ENCODE assay signal across 20 cellular contexts in the genomic region with DNA sequence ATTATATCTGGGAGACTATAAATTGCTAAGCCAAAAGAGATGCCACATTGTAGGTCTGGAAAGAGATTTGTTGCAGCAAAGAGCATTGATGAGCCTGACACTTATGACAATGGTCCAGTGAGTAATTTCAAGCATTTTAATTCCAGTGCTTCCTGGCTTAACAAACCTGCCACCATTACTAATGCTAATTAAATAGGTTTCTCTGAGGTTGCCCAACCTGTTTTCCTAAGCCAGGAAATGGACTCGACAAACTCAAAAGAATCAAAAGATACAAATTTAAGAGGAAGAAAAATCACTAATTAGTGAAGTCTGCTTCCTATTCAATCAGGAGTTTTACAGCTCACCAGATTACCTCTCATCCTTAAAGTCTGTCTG. TPM values are rescaled to one million over a fixed set of nuclear protein-coding genes. Genes with fewer than 3 reads are reported as not detected.
A peak's percentile ranks its signal among the peaks of the same experiment; 100 is the strongest.
DNase-seq lines count a peak whose midpoint lies in the region; ATAC-seq and TF ChIP-seq lines count a peak whose summit lies in the region.
"Had no signal": no experiment of that assay in that cellular context is flagged by ENCODE, and none has a peak within 500 bp of the region (broad histone marks: within the 10 kb centered on the region; RNA-seq: fewer than 3 reads in every experiment).

No MANE protein-coding gene starts in this region.

- H3K9me3 Mint-ChIP-seq in Calu3 (ENCODE audit: low read depth, unreplicated experiment) = peaks cover 2% of the 10 kb centered on the region
- H3K9me3 Mint-ChIP-seq in activated CD8-positive, alpha-beta T cell treated with anti-CD3 and anti-CD28 coated beads, Interleukin-2, amount 10 ng/mL, durations not matched to agents 7 days and 5 days (ENCODE audit: insufficient read depth) = no peaks in the 10 kb centered on the region

- no peaks in the 10 kb centered on the region for H3K27me3 Mint-ChIP-seq in Calu3 (ENCODE audit: unreplicated experiment)
- peaks cover 25% of the 10 kb centered on the region for H3K27me3 Mint-ChIP-seq in activated CD8-positive, alpha-beta T cell treated with anti-CD3 and anti-CD28 coated beads, Interleukin-2, amount 10 ng/mL, durations not matched to agents 7 days and 5 days (ENCODE audit: low read depth)

- H2AFZ ChIP-seq in Karpas-422 (ENCODE audit: low read length) = no peak overlapping the region

- no peaks in the 10 kb centered on the region for H3K79me2 ChIP-seq in Karpas-422 (ENCODE audit: low read length)

- BruUV-seq in A673 (replicated peaks; lab: Mats Ljungman, UMichigan) (no TSS peak), Calu3 (replicated peaks; lab: Mats Ljungman, UMichigan) (no TSS peak)

- WGBS in esophagus, 2 donors = 24 to 29% methylated on average over 1 of the region's 1 CpG

- no peaks in the 10 kb centered on the region for H4K20me1 ChIP-seq in Karpas-422 (ENCODE audit: insufficient read depth, low read depth, low read length)

- H3K4me1 Mint-ChIP-seq in Calu3 (ENCODE audit: low read depth, unreplicated experiment) = no peaks in the 10 kb centered on the region
- H3K4me1 Mint-ChIP-seq in activated CD8-positive, alpha-beta T cell treated with anti-CD3 and anti-CD28 coated beads, Interleukin-2, amount 10 ng/mL, durations not matched to agents 7 days and 5 days (ENCODE audit: low read depth) = no peaks in the 10 kb centered on the region

- CTCF ChIA-PET in A673 (lab: Charles Lee) (no interaction called here), Calu3 (lab: Charles Lee) (interaction anchor here (0.5 kb wide), 1 partner anchor 920 kb away, joined by 3 read pairs; no protein-coding TSS in a partner anchor)
- CTCF ChIA-PET in activated CD8-positive, alpha-beta T cell treated with anti-CD3 and anti-CD28 coated beads, Interleukin-2, amount 10 ng/mL, durations not matched to agents 7 days and 5 days (lab: Charles Lee) = no interaction called here

- peak; percentile 11 for DNase-seq in A673 (ENCODE audit: low spot score)
- DNase-seq in Calu3 = peak; percentile 7
- peak; percentile 14 for DNase-seq in NCI-H774 (lab: John Stamatoyannopoulos, UW)
- DNase-seq in activated CD8-positive, alpha-beta T cell treated with anti-CD3 and anti-CD28 coated beads, Interleukin-2, amount 10 ng/mL, durations not matched to agents 7 days and 5 days = no peak
- no peak for DNase-seq in DMS79 (lab: John Stamatoyannopoulos, UW)
- no peak for DNase-seq in SHP77 (lab: John Stamatoyannopoulos, UW)
- DNase-seq in Karpas-422 = no peak
- DNase-seq: AML-193, EL, GOT3, MM.1S, NCI-H1092, NCI-H2171, NCI-H446, SW 1271, T-helper 2 cell had no signal

- H3K9me3 ChIP-seq in A673 (ENCODE audit: low read depth, low read length, poor library complexity, severe bottlenecking) (no peaks in the 10 kb centered on the region), esophagus (ENCODE audit: control insufficient read depth in 2 of 2, insufficient read depth in 1 of 2, low read depth in 1 of 2, low read length in 1 of 2) (no peaks in the 10 kb centered on the region), Karpas-422 (ENCODE audit: low read length) (no peaks in the 10 kb centered on the region)

- H3K9ac ChIP-seq in Karpas-422 (ENCODE audit: low read length) = no peak overlapping the region

- no peak overlapping the region for H3K4me2 ChIP-seq in Karpas-422 (ENCODE audit: low read depth, low read length, poor library complexity, severe bottlenecking)

- peaks cover 3% of the 10 kb centered on the region for H3K4me1 ChIP-seq in A673 (ENCODE audit: insufficient read depth, low read length, poor library complexity, severe bottlenecking)
- peaks cover 0 to 3% of the 10 kb centered on the region in 2 donors for H3K4me1 ChIP-seq in esophagus (ENCODE audit: control insufficient read depth in 2 of 2, insufficient read depth in 2 of 2, low read length in 1 of 2)
- H3K4me1 ChIP-seq in Karpas-422 (ENCODE audit: low read length) = no peaks in the 10 kb centered on the region

- H3K27ac ChIP-seq in A673 (ENCODE audit: low read depth, low read length, poor library complexity, severe bottlenecking) = no peak overlapping the region
- H3K27ac ChIP-seq in esophagus (ENCODE audit: low read depth in 2 of 2, low read length in 1 of 2) = peak overlapping the region; percentile 60 to 83
- H3K27ac ChIP-seq in Karpas-422 (ENCODE audit: low read length) = no peak overlapping the region
- H3K27ac ChIP-seq: C4-2B had no signal

- no peak overlapping the region for H3K4me3 Mint-ChIP-seq in Calu3 (ENCODE audit: low read depth, unreplicated experiment)
- no peak overlapping the region for H3K4me3 Mint-ChIP-seq in activated CD8-positive, alpha-beta T cell treated with anti-CD3 and anti-CD28 coated beads, Interleukin-2, amount 10 ng/mL, durations not matched to agents 7 days and 5 days

- no peaks in the 10 kb centered on the region for H3K9me2 ChIP-seq in Karpas-422 (replicated peaks; ENCODE audit: insufficient read depth, low read length)

- H3K36me3 Mint-ChIP-seq in Calu3 (ENCODE audit: insufficient read depth, unreplicated experiment) = no peaks in the 10 kb centered on the region
- no peaks in the 10 kb centered on the region for H3K36me3 Mint-ChIP-seq in activated CD8-positive, alpha-beta T cell treated with anti-CD3 and anti-CD28 coated beads, Interleukin-2, amount 10 ng/mL, durations not matched to agents 7 days and 5 days (ENCODE audit: low read depth)

- no peaks in the 10 kb centered on the region for H3K27me3 ChIP-seq in A673 (replicated peaks; ENCODE audit: insufficient read depth, low read depth, low read length, poor library complexity)
- H3K27me3 ChIP-seq in esophagus (ENCODE audit: control insufficient read depth in 1 of 2, insufficient read depth in 2 of 2, low read length in 2 of 2) = no peaks in the 10 kb centered on the region
- H3K27me3 ChIP-seq in Karpas-422 (ENCODE audit: low read length) = no peaks in the 10 kb centered on the region

- H3K4me3 ChIP-seq in A673 (ENCODE audit: low read depth, low read length, poor library complexity, severe bottlenecking) (no peak overlapping the region), esophagus (ENCODE audit: low read depth in 1 of 2, low read length in 2 of 2) (no peak overlapping the region), Karpas-422 (ENCODE audit: low read length) (no peak overlapping the region)
- H3K4me3 ChIP-seq: GM12878 had no signal

- TF ChIP-seq CTCF in A673 (conservative IDR thresholded peaks at IDR 0.05; ENCODE audit: low read depth, low read length) (no peak), Calu3 (IDR thresholded peaks at IDR 0.05; ENCODE audit: unreplicated experiment) (no peak)

- intact Hi-C loops in A673 (cut with micrococcal nuclease; ENCODE audit: unreplicated experiment) (no loop called here), Calu3 (cut with micrococcal nuclease; ENCODE audit: unreplicated experiment) (no loop called here)

- ATAC-seq in activated CD8-positive, alpha-beta T cell treated with anti-CD3 and anti-CD28 coated beads, Interleukin-2, amount 10 ng/mL, durations not matched to agents 7 days and 5 days = no peak
- ATAC-seq: GM12878, Right ventricle myocardium inferior had no signal

- no peak overlapping the region for H3K27ac Mint-ChIP-seq in Calu3 (ENCODE audit: unreplicated experiment)
- no peak overlapping the region for H3K27ac Mint-ChIP-seq in activated CD8-positive, alpha-beta T cell treated with anti-CD3 and anti-CD28 coated beads, Interleukin-2, amount 10 ng/mL, durations not matched to agents 7 days and 5 days

- POLR2A ChIA-PET in A673 (lab: Charles Lee; ENCODE audit: low non-redundant PET) = no interaction called here
- POLR2A ChIA-PET in activated CD8-positive, alpha-beta T cell treated with anti-CD3 and anti-CD28 coated beads, Interleukin-2, amount 10 ng/mL, durations not matched to agents 7 days and 5 days (lab: Charles Lee) = no interaction called here

- no peaks in the 10 kb centered on the region for H3K36me3 ChIP-seq in A673 (ENCODE audit: insufficient read depth, low read length, poor library complexity, severe bottlenecking)
- H3K36me3 ChIP-seq in esophagus (ENCODE audit: control insufficient read depth in 2 of 2, insufficient read depth in 2 of 2, low read length in 1 of 2) = no peaks in the 10 kb centered on the region
- no peaks in the 10 kb centered on the region for H3K36me3 ChIP-seq in Karpas-422 (ENCODE audit: insufficient read depth, low read length)

RNA-seq across cellular contexts. Expression of a gene that starts 36.7 kb away (rescaled TPM):
- total RNA-seq in A673 (2021) (13.2 and 14.0 TPM in 2 replicates), Calu3 (2022) (55.2 and 81.9 TPM in 2 replicates)
- polyA plus RNA-seq in esophagus = 10 to 100 TPM in 1 of 2 donors, 1 to 10 TPM in 1; 7.6 to 13.6 TPM
- 1 to 10 TPM in 1 of 2 experiments, under 1 TPM in 1; 0.90 to 2.1 TPM for total RNA-seq in activated CD8-positive, alpha-beta T cell treated with anti-CD3 and anti-CD28 coated beads, Interleukin-2, amount 10 ng/mL, durations not matched to agents 7 days and 5 days
- total RNA-seq in Karpas-422 (2014; rRNA removed; shearing (Covaris generic); ENCODE audit: low replicate concordance) = not detected in 2 replicates

Comparison
In these comparisons a context has a peak if more than half of its experiments do, and no peak if none do; other contexts are left out.
1. DNase-seq: peak in A673 (single experiment), Calu3 (single experiment) and NCI-H774 (single experiment); none in activated CD8-positive, alpha-beta T cell treated with anti-CD3 and anti-CD28 coated beads, Interleukin-2, amount 10 ng/mL, durations not matched to agents 7 days and 5 days (single experiment), DMS79 (single experiment), SHP77 (0 of 2) and Karpas-422 (single experiment).
2. H3K27ac ChIP-seq: peak in esophagus (2 of 2); none in A673 (single experiment) and Karpas-422 (single experiment).